Comparison of ENCODE assay signal across 32 cellular contexts in the genomic region with DNA sequence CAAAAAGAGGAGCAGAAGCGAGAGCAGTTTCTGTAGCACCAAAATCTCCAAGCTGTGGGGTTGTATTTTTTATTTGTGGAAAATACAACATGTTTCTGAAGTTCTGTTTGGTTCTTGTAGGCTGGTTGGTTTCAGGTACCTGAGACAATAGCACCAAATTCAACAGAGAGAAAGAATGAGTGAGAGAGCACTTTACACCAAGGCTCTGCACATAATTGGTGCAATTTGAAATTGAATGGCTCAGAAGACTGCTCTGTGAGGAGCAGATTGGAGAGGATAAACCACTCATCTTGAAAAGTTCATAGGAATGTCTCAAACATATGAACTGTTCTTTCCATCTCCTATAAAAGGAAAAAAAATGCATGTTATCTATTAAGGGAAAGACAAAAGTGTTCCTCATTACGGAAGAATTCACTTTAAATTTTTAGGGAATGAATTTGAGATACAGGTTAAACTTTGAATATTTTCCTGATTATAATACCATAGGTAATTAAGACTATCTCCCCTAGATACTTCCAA.
"Had no signal": no experiment of that assay in that cellular context is flagged by ENCODE, and none has a peak within 500 bp of the region (broad histone marks: within the 10 kb centered on the region; RNA-seq: fewer than 3 reads in every experiment).

No MANE protein-coding gene starts in this region.

- H3K4me3 Mint-ChIP-seq: activated CD4-positive, alpha-beta memory T cell treated with anti-CD3 and anti-CD28 coated beads for 36 hours; activated CD4-positive, alpha-beta T cell treated with anti-CD3 and anti-CD28 coated beads, Interleukin-2, amount 10 ng/mL, durations not matched to agents 24 days and 14 days; activated naive CD4-positive, alpha-beta T cell treated with anti-CD3 and anti-CD28 coated beads, Interleukin-2, amount 10 ng/mL, durations not matched to agents 7 days and 5 days; activated naive CD8-positive, alpha-beta T cell treated with anti-CD3 and anti-CD28 coated beads, Interleukin-2, amount 10 ng/mL, durations not matched to agents 7 days and 5 days; activated T-helper 1 cell treated with anti-CD3 and anti-CD28 coated beads, Interleukin-12 subunit alpha, Interleukin-12 subunit beta, Interleukin-2, Interleukin-4 antibody, amounts not matched to agents 30 ng/mL and 10 ng/mL and 1 ng/mL, durations not matched to agents 14 hours and 24 hours and 36 hours; nephron; stimulated activated effector memory CD8-positive, alpha-beta T cell treated with anti-CD3 and anti-CD28 coated beads, Interleukin-12 subunit alpha, Interleukin-12 subunit beta, amount 100 ng/mL, for 72 hours; stimulated activated naive CD8-positive, alpha-beta T cell treated with anti-CD3 and anti-CD28 coated beads, Interleukin-15, Interleukin-2, amounts not matched to agents 100 ng/mL and 50 ng/mL, for 24 hours; T-helper 1 cell treated with Interleukin-12 subunit alpha and Interleukin-12 subunit beta and Interleukin-4 antibody, amounts not matched to agents 30 μg/mL and 1 μg/mL, for 36 hours had no signal

- H3K4me1 ChIP-seq: ascending aorta, prostate gland, thyroid gland had no signal

- DNase-seq: activated CD4-positive, alpha-beta memory T cell treated with anti-CD3 and anti-CD28 coated beads for 36 hours; activated CD4-positive, alpha-beta T cell treated with anti-CD3 and anti-CD28 coated beads, Interleukin-2, amount 10 ng/mL, durations not matched to agents 24 days and 14 days; activated CD4-positive, CD25-positive, alpha-beta regulatory T cell treated with anti-CD3 and anti-CD28 coated beads, Interleukin-2, amount 50 U/mL, for 72 hours; activated CD8-positive, alpha-beta memory T cell treated with anti-CD3 and anti-CD28 coated beads, Interleukin-2, amount 50 U/mL, for 4 hours; activated effector memory CD4-positive, alpha-beta T cell treated with anti-CD3 and anti-CD28 coated beads, Interleukin-2, amount 50 U/mL, for 16 hours; activated naive CD4-positive, alpha-beta T cell treated with anti-CD3 and anti-CD28 coated beads, Interleukin-2, amount 10 ng/mL, durations not matched to agents 7 days and 5 days; activated naive CD8-positive, alpha-beta T cell treated with anti-CD3 and anti-CD28 coated beads, Interleukin-2, amount 10 ng/mL, durations not matched to agents 7 days and 5 days; activated T-cell treated with anti-CD3 and anti-CD28 coated beads, Interleukin-2, amount 50 U/mL, for 1 hour; central memory CD4-positive, alpha-beta T cell; foreskin keratinocyte; heart right ventricle; islet precursor cell; left ventricle myocardium inferior; ovary; retina; stimulated activated CD4-positive, alpha-beta T cell treated with anti-CD3 and anti-CD28 coated beads, Interleukin-12 subunit alpha, Interleukin-12 subunit beta, amount 100 ng/mL, for 4 hours; stimulated activated CD4-positive, alpha-beta T cell treated with anti-CD3 and anti-CD28 coated beads, Interleukin-4, amount 100 ng/mL, for 24 hours; T1000; thyroid gland; upper lobe of left lung; WERI-Rb-1 had no signal

- H3K4me3 ChIP-seq: ascending aorta, esophagus muscularis mucosa, heart right ventricle, left ventricle myocardium inferior, ovary, prostate gland, skin epidermis, thyroid gland, upper lobe of left lung, vagina had no signal

- H3K9me3 ChIP-seq: ascending aorta, esophagus muscularis mucosa, heart right ventricle, left ventricle myocardium inferior, ovary, prostate gland, thyroid gland, upper lobe of left lung, vagina had no signal

- H3K4me1 Mint-ChIP-seq: activated CD4-positive, alpha-beta T cell treated with anti-CD3 and anti-CD28 coated beads, Interleukin-2, amount 10 ng/mL, durations not matched to agents 24 days and 14 days; activated naive CD4-positive, alpha-beta T cell treated with anti-CD3 and anti-CD28 coated beads, Interleukin-2, amount 10 ng/mL, durations not matched to agents 7 days and 5 days; activated naive CD8-positive, alpha-beta T cell treated with anti-CD3 and anti-CD28 coated beads, Interleukin-2, amount 10 ng/mL, durations not matched to agents 7 days and 5 days; stimulated activated effector memory CD8-positive, alpha-beta T cell treated with anti-CD3 and anti-CD28 coated beads, Interleukin-12 subunit alpha, Interleukin-12 subunit beta, amount 100 ng/mL, for 72 hours had no signal

- H3K9me3 Mint-ChIP-seq: activated CD4-positive, alpha-beta memory T cell treated with anti-CD3 and anti-CD28 coated beads for 36 hours; activated CD4-positive, alpha-beta T cell treated with anti-CD3 and anti-CD28 coated beads, Interleukin-2, amount 10 ng/mL, durations not matched to agents 24 days and 14 days; activated naive CD4-positive, alpha-beta T cell treated with anti-CD3 and anti-CD28 coated beads, Interleukin-2, amount 10 ng/mL, durations not matched to agents 7 days and 5 days; activated naive CD8-positive, alpha-beta T cell treated with anti-CD3 and anti-CD28 coated beads, Interleukin-2, amount 10 ng/mL, durations not matched to agents 7 days and 5 days; activated T-helper 1 cell treated with anti-CD3 and anti-CD28 coated beads, Interleukin-12 subunit alpha, Interleukin-12 subunit beta, Interleukin-2, Interleukin-4 antibody, amounts not matched to agents 30 ng/mL and 10 ng/mL and 1 ng/mL, durations not matched to agents 14 hours and 24 hours and 36 hours; nephron; stimulated activated effector memory CD8-positive, alpha-beta T cell treated with anti-CD3 and anti-CD28 coated beads, Interleukin-12 subunit alpha, Interleukin-12 subunit beta, amount 100 ng/mL, for 72 hours; stimulated activated naive CD8-positive, alpha-beta T cell treated with anti-CD3 and anti-CD28 coated beads, Interleukin-15, Interleukin-2, amounts not matched to agents 100 ng/mL and 50 ng/mL, for 24 hours; T-helper 1 cell treated with Interleukin-12 subunit alpha and Interleukin-12 subunit beta and Interleukin-4 antibody, amounts not matched to agents 30 μg/mL and 1 μg/mL, for 36 hours had no signal

- H3K36me3 ChIP-seq: ovary, prostate gland had no signal

- H3K27ac ChIP-seq: ascending aorta, esophagus muscularis mucosa, foreskin keratinocyte, heart right ventricle, left ventricle myocardium inferior, ovary, prostate gland, skin epidermis, thyroid gland, upper lobe of left lung, vagina, WERI-Rb-1 had no signal

- H3K27me3 ChIP-seq: ascending aorta, esophagus muscularis mucosa, foreskin keratinocyte, heart right ventricle, ovary, thyroid gland, upper lobe of left lung, vagina had no signal

- H3K27ac Mint-ChIP-seq: activated CD4-positive, alpha-beta memory T cell treated with anti-CD3 and anti-CD28 coated beads for 36 hours; activated CD4-positive, alpha-beta T cell treated with anti-CD3 and anti-CD28 coated beads, Interleukin-2, amount 10 ng/mL, durations not matched to agents 24 days and 14 days; activated naive CD4-positive, alpha-beta T cell treated with anti-CD3 and anti-CD28 coated beads, Interleukin-2, amount 10 ng/mL, durations not matched to agents 7 days and 5 days; activated naive CD8-positive, alpha-beta T cell treated with anti-CD3 and anti-CD28 coated beads, Interleukin-2, amount 10 ng/mL, durations not matched to agents 7 days and 5 days; activated T-helper 1 cell treated with anti-CD3 and anti-CD28 coated beads, Interleukin-12 subunit alpha, Interleukin-12 subunit beta, Interleukin-2, Interleukin-4 antibody, amounts not matched to agents 30 ng/mL and 10 ng/mL and 1 ng/mL, durations not matched to agents 14 hours and 24 hours and 36 hours; nephron; stimulated activated effector memory CD8-positive, alpha-beta T cell treated with anti-CD3 and anti-CD28 coated beads, Interleukin-12 subunit alpha, Interleukin-12 subunit beta, amount 100 ng/mL, for 72 hours; stimulated activated naive CD8-positive, alpha-beta T cell treated with anti-CD3 and anti-CD28 coated beads, Interleukin-15, Interleukin-2, amounts not matched to agents 100 ng/mL and 50 ng/mL, for 24 hours; T-helper 1 cell treated with Interleukin-12 subunit alpha and Interleukin-12 subunit beta and Interleukin-4 antibody, amounts not matched to agents 30 μg/mL and 1 μg/mL, for 36 hours had no signal

- ATAC-seq: foreskin keratinocyte; heart right ventricle; sciatic nerve; stimulated activated effector memory CD8-positive, alpha-beta T cell treated with anti-CD3 and anti-CD28 coated beads, Interleukin-12 subunit alpha, Interleukin-12 subunit beta, amount 100 ng/mL, for 72 hours had no signal

- H3K27me3 Mint-ChIP-seq: activated CD4-positive, alpha-beta memory T cell treated with anti-CD3 and anti-CD28 coated beads for 36 hours; activated CD4-positive, alpha-beta T cell treated with anti-CD3 and anti-CD28 coated beads, Interleukin-2, amount 10 ng/mL, durations not matched to agents 24 days and 14 days; activated naive CD4-positive, alpha-beta T cell treated with anti-CD3 and anti-CD28 coated beads, Interleukin-2, amount 10 ng/mL, durations not matched to agents 7 days and 5 days; activated naive CD8-positive, alpha-beta T cell treated with anti-CD3 and anti-CD28 coated beads, Interleukin-2, amount 10 ng/mL, durations not matched to agents 7 days and 5 days; stimulated activated naive CD8-positive, alpha-beta T cell treated with anti-CD3 and anti-CD28 coated beads, Interleukin-15, Interleukin-2, amounts not matched to agents 100 ng/mL and 50 ng/mL, for 24 hours had no signal
